In genomic region chr1:214281030-214281901, GRCh38 we compare ENCODE assay signal across 8 cellular contexts. TPM values are rescaled to one million over a fixed set of nuclear protein-coding genes. Genes with fewer than 3 reads are reported as not detected.
DNase-seq lines count a peak whose midpoint lies in the region; ATAC-seq and TF ChIP-seq lines count a peak whose summit lies in the region.

Gene SMYD2, plus strand, starts transcription at chr1:214281159. Its CDS starts 96 bp downstream, at chr1:214281255.

- H3K4me1 ChIP-seq in foreskin keratinocyte (peaks cover 4% of the 10 kb centered on the region), neural progenitor cell (peaks cover 7% of the 10 kb centered on the region)

- CTCF ChIA-PET in RWPE1 (lab: Yijun Ruan, JAX), result interaction anchor here (0.6 kb wide), 1 partner anchor 19 kb away, joined by 3 read pairs; no protein-coding TSS in a partner anchor

- H3K36me3 ChIP-seq in neural progenitor cell, result no peaks in the 10 kb centered on the region

- peaks cover 41% of the 10 kb centered on the region for H3K4me1 Mint-ChIP-seq in neural progenitor cell

- no peaks in the 10 kb centered on the region for H3K79me2 ChIP-seq in neural progenitor cell (ENCODE audit: low read depth)

- peaks cover 2% of the 10 kb centered on the region for H3K27me3 Mint-ChIP-seq in neural progenitor cell (ENCODE audit: insufficient read depth, low read depth)

- peak within 1 kb of the TSS; percentile 90 for H3K4me3 Mint-ChIP-seq in neural progenitor cell

- TF ChIP-seq CTCF in RWPE1 (conservative IDR thresholded peaks at IDR 0.05; ENCODE audit: low read depth) (no peak), foreskin keratinocyte (conservative IDR thresholded peaks at IDR 0.05) (no peak), neural progenitor cell (IDR thresholded peaks at IDR 0.05) (no peak)

- H3K9me3 ChIP-seq in neural progenitor cell (ENCODE audit: low read depth), result no peaks in the 10 kb centered on the region

- H3K9ac ChIP-seq in neural progenitor cell, result peak within 1 kb of the TSS; percentile 39

- H3F3A ChIP-seq in neural progenitor cell (ENCODE audit: low read depth), result peaks cover 19% of the 10 kb centered on the region

- peak within 1 kb of the TSS; percentile 7 for H3K27ac Mint-ChIP-seq in neural progenitor cell

- H3K36me3 Mint-ChIP-seq in neural progenitor cell, result peaks cover 27% of the 10 kb centered on the region

- peak within 1 kb of the TSS; percentile 96 for H3K27ac ChIP-seq in RWPE1
- H3K27ac ChIP-seq in foreskin keratinocyte, result peak within 1 kb of the TSS; percentile 96
- peak within 1 kb of the TSS; percentile 85 for H3K27ac ChIP-seq in neural progenitor cell

- POLR2A ChIA-PET in RWPE1 (lab: Yijun Ruan, JAX; ENCODE audit: low non-redundant PET), result interaction anchor here (0.6 kb wide), 2 partner anchors 63 to 1423 kb away, joined by 3 to 4 read pairs; no protein-coding TSS in a partner anchor

- H4K20me1 ChIP-seq in neural progenitor cell (ENCODE audit: low read depth), result no peaks in the 10 kb centered on the region

- H3K27me3 ChIP-seq in foreskin keratinocyte (no peaks in the 10 kb centered on the region), neural progenitor cell (peaks cover 25% of the 10 kb centered on the region)

- peak within 1 kb of the TSS; percentile 99 for H2AFZ ChIP-seq in neural progenitor cell (replicated peaks)

- peak; percentile 56 for DNase-seq in DMS53 treated with DMSO at 0.1 percent for 48 hours (lab: John Stamatoyannopoulos, UW; ENCODE audit: unreplicated experiment)
- peak; percentile 59 for DNase-seq in HuH-7 (ENCODE audit: low spot score)
- DNase-seq in RWPE1 (ENCODE audit: low spot score), result peak; percentile 66
- DNase-seq in activated effector memory CD4-positive, alpha-beta T cell treated with anti-CD3 and anti-CD28 coated beads, Interleukin-2, amount 50 U/mL, for 16 hours, result peak; percentile 87
- peak; percentile 65 to 80 for DNase-seq in foreskin keratinocyte
- peak; percentile 78 for DNase-seq in neural progenitor cell (ENCODE audit: low spot score)
- DNase-seq in stromal cell of bone marrow (ENCODE audit: low read depth), result peak; percentile 23

- peak within 1 kb of the TSS; percentile 92 for H3K4me2 ChIP-seq in neural progenitor cell

- ATAC-seq in GM21447 (IDR thresholded peaks at IDR 0.05; ENCODE audit: unreplicated experiment) (peak; percentile 70), foreskin keratinocyte (peak; percentile 79)

- peaks cover 8% of the 10 kb centered on the region for H3K9me3 Mint-ChIP-seq in neural progenitor cell

- H3K4me3 ChIP-seq in neural progenitor cell, result peak within 1 kb of the TSS; percentile 89

RNA-seq across cellular contexts. Expression of gene SMYD2, which starts in this region (rescaled TPM):
- total RNA-seq in foreskin keratinocyte, result 56.1 and 65.7 TPM in 2 replicates
- 43.5 and 45.6 TPM in 2 replicates for polyA plus RNA-seq in foreskin keratinocyte
- 18.9 and 20.5 TPM in 2 replicates for total RNA-seq in neural progenitor cell (ENCODE audit: low replicate concordance)

Comparison
In these comparisons a context has a peak if more than half of its experiments do, and no peak if none do; other contexts are left out.
1. Peak in every context shown above with its lines: DNase-seq, ATAC-seq, H3K4me3 ChIP-seq and H3K27ac ChIP-seq.
2. DNase-seq: peak in every context shown above with its lines; median percentile 87 in activated effector memory CD4-positive, alpha-beta T cell treated with anti-CD3 and anti-CD28 coated beads, Interleukin-2, amount 50 U/mL, for 16 hours; 78 in neural progenitor cell; 72 in foreskin keratinocyte; 66 in RWPE1; 59 in HuH-7; 56 in DMS53 treated with DMSO at 0.1 percent for 48 hours; 23 in stromal cell of bone marrow.